In the genomic region with DNA sequence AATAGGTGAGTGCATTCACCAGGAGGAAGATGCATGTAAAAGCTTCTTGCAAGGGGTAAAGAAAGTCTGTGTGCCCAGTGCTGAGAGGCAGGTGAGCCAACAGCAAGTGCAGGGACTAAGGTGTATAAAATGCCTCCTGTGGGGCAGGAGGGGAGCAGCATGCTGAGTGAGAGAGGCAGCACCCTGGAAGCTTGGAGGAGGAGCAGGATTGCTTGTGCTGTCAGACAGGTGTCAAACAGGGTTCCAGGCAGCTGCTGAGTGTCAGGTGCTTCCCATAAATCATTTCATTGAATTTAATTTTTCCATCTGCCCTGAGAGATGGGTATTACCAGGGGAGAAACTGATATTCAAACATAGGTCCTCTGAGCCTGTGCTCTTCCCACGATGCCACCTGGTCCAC, we compare ENCODE assay signal across 33 cellular contexts. TPM values are rescaled to one million over a fixed set of nuclear protein-coding genes. Genes with fewer than 3 reads are reported as not detected.
DNase-seq lines count a peak whose midpoint lies in the region; ATAC-seq and TF ChIP-seq lines count a peak whose summit lies in the region.
"Had no signal": no experiment of that assay in that cellular context is flagged by ENCODE, and none has a peak within 500 bp of the region (broad histone marks: within the 10 kb centered on the region; RNA-seq: fewer than 3 reads in every experiment).

No MANE protein-coding gene starts in this region.

- peaks cover 14% of the 10 kb centered on the region for H3K27me3 Mint-ChIP-seq in mesothelial cell of epicardium (ENCODE audit: low read depth)

- H3K27ac Mint-ChIP-seq in mesothelial cell of epicardium, result no peak overlapping the region
- H3K27ac Mint-ChIP-seq: activated naive CD8-positive, alpha-beta T cell treated with anti-CD3 and anti-CD28 coated beads, Interleukin-2, amount 50 U/mL, for 24 hours; effector memory CD8-positive, alpha-beta T cell; GM23338; HFFc6; stimulated activated naive B cell treated with anti-CD40 and anti-IgM and Interleukin-4, amounts not matched to agents 10 μg/mL and 1 μg/mL and 100 μg/mL, for 72 hours; T-helper 17 cell; type B pancreatic cell had no signal

- no peak overlapping the region for H3K4me3 Mint-ChIP-seq in mesothelial cell of epicardium
- H3K4me3 Mint-ChIP-seq: activated naive CD8-positive, alpha-beta T cell treated with anti-CD3 and anti-CD28 coated beads, Interleukin-2, amount 50 U/mL, for 24 hours; effector memory CD8-positive, alpha-beta T cell; GM23338; HFFc6; neural crest cell; stimulated activated naive B cell treated with anti-CD40 and anti-IgM and Interleukin-4, amounts not matched to agents 10 μg/mL and 1 μg/mL and 100 μg/mL, for 72 hours; T-helper 17 cell; type B pancreatic cell had no signal

- H3K4me3 ChIP-seq in RWPE2 (ENCODE audit: severe bottlenecking) (no peak overlapping the region), MM.1S (ENCODE audit: low read length) (no peak overlapping the region)
- H3K4me3 ChIP-seq: colonic mucosa, GM23338, pancreas, skin epidermis had no signal

- no peaks in the 10 kb centered on the region for H3K79me2 ChIP-seq in MM.1S (ENCODE audit: low read length)

- peaks cover 6% of the 10 kb centered on the region for H3K9me3 Mint-ChIP-seq in mesothelial cell of epicardium
- H3K9me3 Mint-ChIP-seq: activated naive CD8-positive, alpha-beta T cell treated with anti-CD3 and anti-CD28 coated beads, Interleukin-2, amount 50 U/mL, for 24 hours; effector memory CD8-positive, alpha-beta T cell; HFFc6; neural crest cell; type B pancreatic cell had no signal

- peaks cover 2% of the 10 kb centered on the region for H3K36me3 Mint-ChIP-seq in mesothelial cell of epicardium
- H3K36me3 Mint-ChIP-seq: stimulated activated naive B cell treated with anti-CD40 and anti-IgM and Interleukin-4, amounts not matched to agents 10 μg/mL and 1 μg/mL and 100 μg/mL, for 72 hours; type B pancreatic cell had no signal

- H3K4me1 Mint-ChIP-seq in mesothelial cell of epicardium, result no peaks in the 10 kb centered on the region
- H3K4me1 Mint-ChIP-seq: activated naive CD8-positive, alpha-beta T cell treated with anti-CD3 and anti-CD28 coated beads, Interleukin-2, amount 50 U/mL, for 24 hours; stimulated activated naive B cell treated with anti-CD40 and anti-IgM and Interleukin-4, amounts not matched to agents 10 μg/mL and 1 μg/mL and 100 μg/mL, for 72 hours had no signal

- no peaks in the 10 kb centered on the region for H3F3A ChIP-seq in MM.1S (ENCODE audit: insufficient read depth, low read length)

- DNase-seq in COLO668 (lab: John Stamatoyannopoulos, UW; ENCODE audit: unreplicated experiment) (peak; percentile 83), NCI-H1436 (lab: John Stamatoyannopoulos, UW) (peak; percentile 42), NCI-H2171 (lab: John Stamatoyannopoulos, UW) (peak; percentile 85), RWPE2 (ENCODE audit: low spot score) (peak; percentile 9), mesothelial cell of epicardium (ENCODE audit: low spot score in 2 of 2, unreplicated experiment in 2 of 2) (no peak), MM.1S (no peak), NOMO-1 treated with DMSO at 0.1 percent for 48 hours (lab: John Stamatoyannopoulos, UW; ENCODE audit: unreplicated experiment) (no peak)
- DNase-seq: activated CD4-positive, alpha-beta T cell treated with anti-CD3 and anti-CD28 coated beads, Interleukin-2, amount 50 U/mL, for 48 hours; activated naive CD8-positive, alpha-beta T cell treated with anti-CD3 and anti-CD28 coated beads, Interleukin-2, amount 50 U/mL, for 24 hours; activated T-cell treated with anti-CD3 and anti-CD28 coated beads, Interleukin-2, amount 50 U/mL, for 48 hours; colonic mucosa; effector memory CD8-positive, alpha-beta T cell; erythroblast; HFFc6; left colon; mammary epithelial cell; NCI-H1048; NCI-H82; retina; RPMI8226; SK-N-SH; stimulated activated naive B cell treated with anti-CD40 and anti-IgM and Interleukin-4, amounts not matched to agents 10 μg/mL and 1 μg/mL and 100 μg/mL, for 72 hours; substantia nigra; T-helper 17 cell had no signal

- H3K4me2 ChIP-seq in MM.1S (ENCODE audit: low read depth, low read length), result no peak overlapping the region
- H3K4me2 ChIP-seq: GM23338, SK-N-SH had no signal

- H3K27me3 ChIP-seq in RWPE2 (ENCODE audit: insufficient read depth, poor library complexity, severe bottlenecking) (no peaks in the 10 kb centered on the region), MM.1S (replicated peaks; ENCODE audit: insufficient read depth, low read length) (no peaks in the 10 kb centered on the region)
- H3K27me3 ChIP-seq: colonic mucosa, pancreas had no signal

- H3K36me3 ChIP-seq in RWPE2 (ENCODE audit: low read depth) (no peaks in the 10 kb centered on the region), MM.1S (replicated peaks; ENCODE audit: insufficient read depth, low read length) (no peaks in the 10 kb centered on the region)
- H3K36me3 ChIP-seq: colonic mucosa, pancreas had no signal

- no peaks in the 10 kb centered on the region for H4K20me1 ChIP-seq in MM.1S (ENCODE audit: insufficient read depth, low read length)

- TF ChIP-seq CTCF in RWPE2 (IDR thresholded peaks at IDR 0.05; ENCODE audit: poor library complexity, severe bottlenecking) (no peak), mesothelial cell of epicardium (IDR thresholded peaks at IDR 0.05; ENCODE audit: unreplicated experiment) (no peak), MM.1S (IDR thresholded peaks at IDR 0.05; ENCODE audit: low read length) (no peak)

- H3K27ac ChIP-seq in RWPE2 (ENCODE audit: poor library complexity, severe bottlenecking), result no peak overlapping the region
- no peak overlapping the region for H3K27ac ChIP-seq in MM.1S (ENCODE audit: low read length)
- H3K27ac ChIP-seq: colonic mucosa, pancreas, skin epidermis had no signal

- H3K9ac ChIP-seq in MM.1S (ENCODE audit: low read length), result no peak overlapping the region
- H3K9ac ChIP-seq: SK-N-SH had no signal

- no peaks in the 10 kb centered on the region for H3K9me2 ChIP-seq in MM.1S (replicated peaks; ENCODE audit: insufficient read depth, low read length)
- H3K9me2 ChIP-seq: SK-N-SH had no signal

- H3K9me3 ChIP-seq in RWPE2 (ENCODE audit: severe bottlenecking), result no peaks in the 10 kb centered on the region
- H3K9me3 ChIP-seq in MM.1S (replicated peaks; ENCODE audit: insufficient read depth, low read length), result no peaks in the 10 kb centered on the region
- H3K9me3 ChIP-seq: colonic mucosa, pancreas, SK-N-SH had no signal

- no peak for ATAC-seq in RWPE2 (ENCODE audit: low read depth)
- ATAC-seq in GM21825 (IDR thresholded peaks at IDR 0.05; ENCODE audit: unreplicated experiment), result no peak
- ATAC-seq: activated CD4-positive, CD25-positive, alpha-beta regulatory T cell treated with anti-CD3 and anti-CD28 coated beads, Interleukin-2, amount 50 U/mL, for 24 hours; activated naive CD8-positive, alpha-beta T cell treated with anti-CD3 and anti-CD28 coated beads, Interleukin-2, amount 50 U/mL, for 24 hours; effector memory CD8-positive, alpha-beta T cell; GM23338; left colon; pancreas; stimulated activated naive B cell treated with anti-CD40 and anti-IgM and Interleukin-4, amounts not matched to agents 10 μg/mL and 1 μg/mL and 100 μg/mL, for 72 hours; T-helper 17 cell had no signal

- H3K4me1 ChIP-seq in RWPE2 (ENCODE audit: insufficient read depth, poor library complexity, severe bottlenecking), result peaks cover 6% of the 10 kb centered on the region
- H3K4me1 ChIP-seq in MM.1S (ENCODE audit: low read length), result no peaks in the 10 kb centered on the region
- H3K4me1 ChIP-seq: colonic mucosa, pancreas had no signal

- H2AFZ ChIP-seq in MM.1S (ENCODE audit: low read length), result no peak overlapping the region
- H2AFZ ChIP-seq: GM23338 had no signal

RNA-seq across cellular contexts. Expression of a gene that starts 13.9 kb away (rescaled TPM):
- total RNA-seq in mesothelial cell of epicardium, result 0.05 to 0.09 TPM (median 0.09 TPM) in 3 replicates
- total RNA-seq: A172, cardiac septum, colonic mucosa, HFFc6, left colon, mammary epithelial cell, neural crest cell, pancreas had no signal

RNA-seq across cellular contexts. Expression of a gene that starts 26.7 kb away (rescaled TPM):
- 1.4 to 1.6 TPM (median 1.6 TPM) in 3 replicates for total RNA-seq in mesothelial cell of epicardium
- total RNA-seq: A172, cardiac septum, T-helper 17 cell had no signal

RNA-seq across cellular contexts. Expression of a gene that starts 32.2 kb away (rescaled TPM):
- 0.31 to 0.47 TPM (median 0.34 TPM) in 3 replicates for total RNA-seq in mesothelial cell of epicardium
- total RNA-seq: A172, cardiac septum, HFFc6, neural crest cell, T-helper 17 cell had no signal

Comparison
In these comparisons a context has a peak if more than half of its experiments do, and no peak if none do; other contexts are left out.
1. DNase-seq: peak in COLO668 (single experiment), NCI-H1436 (single experiment), NCI-H2171 (single experiment) and RWPE2 (single experiment); none in mesothelial cell of epicardium (0 of 2), MM.1S (single experiment) and NOMO-1 treated with DMSO at 0.1 percent for 48 hours (single experiment).